8 cellular contexts compared by ENCODE assay signal in genomic region chr11:78039919-78040671, GRCh38. TPM values are rescaled to one million over a fixed set of nuclear protein-coding genes. Genes with fewer than 3 reads are reported as not detected.
DNase-seq lines count a peak whose midpoint lies in the region; ATAC-seq, FAIRE-seq and TF ChIP-seq lines count a peak whose summit lies in the region.

No MANE protein-coding gene starts in this region.

- H2AFZ ChIP-seq in OCI-LY7 (ENCODE audit: low read length) (peak overlapping the region; percentile 97), K562 (ENCODE audit: low read depth, low read length) (peak overlapping the region; percentile 95)

- in situ Hi-C loops in K562 (cut with MboI): no loop called here

- intact Hi-C loops in A673 (cut with micrococcal nuclease; ENCODE audit: unreplicated experiment) (no loop called here), OCI-LY7 (cut with micrococcal nuclease; ENCODE audit: unreplicated experiment) (no loop called here), K562 (cut with micrococcal nuclease) (loop anchor here (10.0 kb wide), 1 partner anchor 385 kb away; no protein-coding TSS in a partner anchor)

- H3K36me3 ChIP-seq in A673 (ENCODE audit: insufficient read depth, low read length, poor library complexity, severe bottlenecking) (no peaks in the 10 kb centered on the region), OCI-LY7 (ENCODE audit: insufficient read depth, low read length) (no peaks in the 10 kb centered on the region), K562 (ENCODE audit: control insufficient read depth, insufficient read depth, low read length) (no peaks in the 10 kb centered on the region)

- BruUV-seq in A673 (replicated peaks; lab: Mats Ljungman, UMichigan): TSS peak; percentile 52
- BruUV-seq in OCI-LY7 (replicated peaks; lab: Mats Ljungman, UMichigan): no TSS peak
- BruUV-seq in K562 (replicated peaks; lab: Mats Ljungman, UMichigan): no TSS peak

- ATAC-seq in HG03159 (IDR thresholded peaks at IDR 0.05; ENCODE audit: unreplicated experiment) (peak; percentile 61), K562 (peak; percentile 80)

- H3K9me3 ChIP-seq in A673 (ENCODE audit: low read depth, low read length, poor library complexity, severe bottlenecking) (no peaks in the 10 kb centered on the region), OCI-LY7 (ENCODE audit: low read length) (no peaks in the 10 kb centered on the region), K562 (replicated peaks; ENCODE audit: control insufficient read depth, insufficient read depth, low read depth, low read length) (no peaks in the 10 kb centered on the region)

- H3K27me3 ChIP-seq in A673 (replicated peaks; ENCODE audit: insufficient read depth, low read depth, low read length, poor library complexity) (no peaks in the 10 kb centered on the region), K562 (ENCODE audit: control insufficient read depth in 2 of 2, insufficient read depth in 2 of 2, low read length in 2 of 2) (no peaks in the 10 kb centered on the region; a peak in 1 of 5 replicates), layer of hippocampus (ENCODE audit: control insufficient read depth, insufficient read depth, low read length) (no peaks in the 10 kb centered on the region)

- H3K4me2 ChIP-seq in OCI-LY7 (ENCODE audit: low read length): peak overlapping the region; percentile 32; the same call in 1 of the 2 replicates
- H3K4me2 ChIP-seq in K562 (ENCODE audit: insufficient read depth, low read length): peak overlapping the region; percentile 62

- POLR2A ChIA-PET in A673 (lab: Charles Lee; ENCODE audit: low non-redundant PET): no interaction called here
- POLR2A ChIA-PET in OCI-LY7 (lab: Charles Lee): interaction anchor here (0.6 to 1.0 kb wide), 4 partner anchors 9 to 331 kb away, joined by 3 to 7 read pairs (median 4); no protein-coding TSS in a partner anchor
- POLR2A ChIA-PET in K562 (lab: Yijun Ruan, JAX): interaction anchor here (0.7 to 1.4 kb wide), 7 partner anchors 8 to 244 kb away, joined by 3 to 4 read pairs (median 3); partner anchors contain the start of gene THRSP

- H4K20me1 ChIP-seq in OCI-LY7 (ENCODE audit: insufficient read depth, low read length) (no peaks in the 10 kb centered on the region), K562 (replicated peaks; ENCODE audit: control insufficient read depth, insufficient read depth, low read length) (no peaks in the 10 kb centered on the region)

- peak; percentile 36; the same call in 1 of the 2 replicates for TF ChIP-seq EP300 in K562 (IDR thresholded peaks at IDR 0.05; ENCODE audit: low read length)

- no peaks in the 10 kb centered on the region for H3K9me2 ChIP-seq in OCI-LY7 (ENCODE audit: insufficient read depth, low read length)

- H3K9me1 ChIP-seq in K562 (ENCODE audit: control insufficient read depth, insufficient read depth, low read length): no peaks in the 10 kb centered on the region

- TF ChIP-seq POLR2A in K562 (conservative IDR thresholded peaks at IDR 0.05): peak; percentile 50

- H3K9ac ChIP-seq in K562 (ENCODE audit: insufficient read depth in 1 of 2, low read depth in 2 of 2, low read length in 2 of 2): peak overlapping the region; percentile 67

- no peaks in the 10 kb centered on the region for H3K79me2 ChIP-seq in OCI-LY7 (ENCODE audit: insufficient read depth, low read depth, low read length)
- H3K79me2 ChIP-seq in K562 (ENCODE audit: control insufficient read depth, insufficient read depth, low read length): no peaks in the 10 kb centered on the region

- TF ChIP-seq CTCF in A673 (conservative IDR thresholded peaks at IDR 0.05; ENCODE audit: low read depth, low read length) (no peak), OCI-LY7 (conservative IDR thresholded peaks at IDR 0.05; ENCODE audit: low read length) (no peak), K562 (IDR thresholded peaks at IDR 0.05 in 2 of 3, conservative IDR thresholded peaks at IDR 0.05 in 1 of 3; ENCODE audit: insufficient read depth in 2 of 3, low read depth in 1 of 3, low read length in 3 of 3) (no peak)

- no peak for TF ChIP-seq RAD21 in K562 (CRISPR knock-in tag; conservative IDR thresholded peaks at IDR 0.05 in 1 of 2, IDR thresholded peaks at IDR 0.05 in 1 of 2)

- FAIRE-seq in K562 (lab: Jason Lieb, UNC): peak; percentile 91

- H3K4me1 ChIP-seq in A673 (ENCODE audit: insufficient read depth, low read length, poor library complexity, severe bottlenecking) (peaks cover 18% of the 10 kb centered on the region), OCI-LY7 (ENCODE audit: insufficient read depth, low read length, poor library complexity, severe bottlenecking) (no peaks in the 10 kb centered on the region), K562 (replicated peaks in 1 of 2; ENCODE audit: control insufficient read depth in 2 of 2, insufficient read depth in 2 of 2, low read length in 2 of 2) (peaks cover 22 to 25% of the 10 kb centered on the region in 2 experiments)

- no peak overlapping the region for H3K4me3 ChIP-seq in A673 (ENCODE audit: low read depth, low read length, poor library complexity, severe bottlenecking)
- no peak overlapping the region for H3K4me3 ChIP-seq in OCI-LY7 (ENCODE audit: low read depth, low read length, poor library complexity, severe bottlenecking)
- H3K4me3 ChIP-seq in K562: 0 out of 2 replicates have a peak overlapping the region, but pooled peaks have one; percentile 3

- H3K27ac ChIP-seq in A673 (ENCODE audit: low read depth, low read length, poor library complexity, severe bottlenecking): peak overlapping the region; percentile 68
- no peak overlapping the region for H3K27ac ChIP-seq in OCI-LY7 (ENCODE audit: low read depth, low read length, poor library complexity, severe bottlenecking)
- H3K27ac ChIP-seq in K562 (ENCODE audit: extremely low read depth, low read depth, low read length): peak overlapping the region; percentile 75
- peak overlapping the region; percentile 43 for H3K27ac ChIP-seq in layer of hippocampus (ENCODE audit: low read depth, low read length)

- WGBS in K562 (ENCODE audit: insufficient coverage, low coverage, missing lambda C conversion rate): 6% methylated on average over 7 of the region's 7 CpGs

- CTCF ChIA-PET in A673 (lab: Charles Lee) (interaction anchor here (0.6 kb wide), 2 partner anchors 32 to 749 kb away, joined by 3 to 6 read pairs; no protein-coding TSS in a partner anchor), OCI-LY7 (lab: Charles Lee; ENCODE audit: unreplicated experiment) (no interaction called here), K562 (lab: Yijun Ruan, JAX; ENCODE audit: low intra/inter-chr PET ratio) (interaction anchor here (0.7 kb wide), 1 partner anchor 240 kb away, joined by 3 read pairs; no protein-coding TSS in a partner anchor)

- DNase-seq in A673 (ENCODE audit: low spot score): peak; percentile 81
- DNase-seq in GM04503 (ENCODE audit: low read depth): peak; percentile 43
- DNase-seq in OCI-LY7 (ENCODE audit: low spot score): no peak
- peak; percentile 50 to 93 (median 67) for DNase-seq in K562 (ENCODE audit: extremely low read depth in 1 of 4, low spot score in 3 of 4)
- peak; percentile 12 to 19 for DNase-seq in stimulated activated CD4-positive, alpha-beta T cell treated with anti-CD3 and anti-CD28 coated beads, Interleukin-4, amount 100 ng/mL, for 48 hours (ENCODE audit: low read depth in 2 of 2)
- DNase-seq in effector CD8-positive, alpha-beta T cell (lab: John Stamatoyannopoulos, UW): no peak

RNA-seq across cellular contexts. Expression of gene KCTD14, which starts 17.0 kb away (rescaled TPM):
- 0.45 and 1.2 TPM in 2 replicates for total RNA-seq in A673 (2021)
- not detected in 2 replicates for total RNA-seq in OCI-LY7 (2014; rRNA removed; shearing (Covaris generic))
- not detected in 2 replicates for total RNA-seq in OCI-LY7 (2022)
- 0.40 and 0.51 TPM in 2 replicates for total RNA-seq in K562 (2011; cell fraction: chromatin; rRNA removed; ENCODE audit: low replicate concordance)
- 0.39 TPM in 1 of 2 replicates, not detected in the other for total RNA-seq in K562 (2011; cell fraction: nucleolus; rRNA removed)
- 0.29 TPM in 1 of 2 replicates, not detected in the other for total RNA-seq in K562 (2011; cell fraction: nucleoplasm; rRNA removed)
- total RNA-seq in K562 (2014; rRNA removed): 0.08 TPM in 1 of 2 replicates, not detected in the other
- 0.11 TPM in 1 of 2 replicates, not detected in the other for total RNA-seq in K562 (2014; rRNA removed; fragmentation: Illumina TruSeq; extraction: Trizol)
- total RNA-seq in K562 (2015; rRNA removed; fragmentation: Illumina TruSeq; extraction: Trizol): 0.14 and 0.15 TPM in 2 replicates
- 0.09 and 0.29 TPM in 2 replicates for total RNA-seq in K562 (2021)
- 0.11 and 0.20 TPM in 2 replicates for polyA plus RNA-seq in K562 (2011; rRNA removed)
- polyA plus RNA-seq in K562 (2011; cell fraction: cytosol; rRNA removed): 0.10 TPM in 1 of 2 replicates, not detected in the other
- 0.07 and 0.21 TPM in 2 replicates for polyA plus RNA-seq in K562 (2011; cell fraction: nucleus; rRNA removed)
- 0.14 and 0.32 TPM in 2 replicates for polyA plus RNA-seq in K562 (2012)
- 0.14 and 0.30 TPM in 2 replicates for polyA plus RNA-seq in K562 (2014; fragmentation: Illumina TruSeq; extraction: Trizol)
- polyA plus RNA-seq in K562 (2014; fragmentation: Nextera tagmentation; extraction: Ambion mirVana): under 1 TPM in 1 of 2 experiments, not detected in 1; 0.29 TPM
- 0.04 TPM in 1 of 2 replicates, not detected in the other for polyA plus RNA-seq in K562 (2014; rRNA removed)
- polyA minus RNA-seq in K562 (2011; rRNA and poly(A)+ RNA removed): 0.18 TPM in 1 of 2 replicates, not detected in the other
- polyA minus RNA-seq in K562 (2011; cell fraction: cytosol; rRNA and poly(A)+ RNA removed): not detected in 2 replicates
- not detected in 2 replicates for polyA minus RNA-seq in K562 (2011; cell fraction: nucleus; rRNA and poly(A)+ RNA removed)

RNA-seq across cellular contexts. Expression of gene THRSP, which starts 23.6 kb away (rescaled TPM):
- total RNA-seq in A673 (2021): not detected in 2 replicates
- total RNA-seq in OCI-LY7 (2014; rRNA removed; shearing (Covaris generic)): not detected in 2 replicates
- not detected in 2 replicates for total RNA-seq in OCI-LY7 (2022)
- total RNA-seq in K562 (2011; cell fraction: chromatin; rRNA removed; ENCODE audit: low replicate concordance): 2.3 and 2.8 TPM in 2 replicates
- 2.2 and 2.5 TPM in 2 replicates for total RNA-seq in K562 (2011; cell fraction: nucleolus; rRNA removed)
- 1.8 and 2.3 TPM in 2 replicates for total RNA-seq in K562 (2011; cell fraction: nucleoplasm; rRNA removed)
- total RNA-seq in K562 (2014; rRNA removed): 0.24 and 0.36 TPM in 2 replicates
- not detected in 2 replicates for total RNA-seq in K562 (2014; rRNA removed; fragmentation: Illumina TruSeq; extraction: Trizol)
- not detected in 2 replicates for total RNA-seq in K562 (2015; rRNA removed; fragmentation: Illumina TruSeq; extraction: Trizol)
- total RNA-seq in K562 (2021): 0.16 and 0.31 TPM in 2 replicates
- polyA plus RNA-seq in K562 (2011; rRNA removed): 0.29 and 0.43 TPM in 2 replicates
- polyA plus RNA-seq in K562 (2011; cell fraction: cytosol; rRNA removed): 0.15 and 0.18 TPM in 2 replicates
- polyA plus RNA-seq in K562 (2011; cell fraction: nucleus; rRNA removed): 1.0 and 1.1 TPM in 2 replicates
- polyA plus RNA-seq in K562 (2012): 0.13 and 1.6 TPM in 2 replicates
- 0.28 TPM in 2 replicates for polyA plus RNA-seq in K562 (2014; fragmentation: Illumina TruSeq; extraction: Trizol)
- polyA plus RNA-seq in K562 (2014; fragmentation: Nextera tagmentation; extraction: Ambion mirVana): under 1 TPM; 0.23 to 0.34 TPM
- polyA plus RNA-seq in K562 (2014; rRNA removed): 0.09 and 0.56 TPM in 2 replicates
- 0.74 TPM in 1 of 2 replicates, not detected in the other for polyA minus RNA-seq in K562 (2011; rRNA and poly(A)+ RNA removed)
- polyA minus RNA-seq in K562 (2011; cell fraction: cytosol; rRNA and poly(A)+ RNA removed): not detected in 2 replicates
- 0.54 TPM in 1 of 2 replicates, not detected in the other for polyA minus RNA-seq in K562 (2011; cell fraction: nucleus; rRNA and poly(A)+ RNA removed)

RNA-seq across cellular contexts. Expression of gene NDUFC2, which starts 39.6 kb away (rescaled TPM):
- total RNA-seq in A673 (2021): 408 and 425 TPM in 2 replicates
- 21.6 and 53.3 TPM in 2 replicates for total RNA-seq in OCI-LY7 (2014; rRNA removed; shearing (Covaris generic))
- total RNA-seq in OCI-LY7 (2022): 95.7 and 106 TPM in 2 replicates
- total RNA-seq in K562 (2011; cell fraction: chromatin; rRNA removed; ENCODE audit: low replicate concordance): 48.5 and 69.6 TPM in 2 replicates
- total RNA-seq in K562 (2011; cell fraction: nucleolus; rRNA removed): 160 and 217 TPM in 2 replicates
- 103 and 113 TPM in 2 replicates for total RNA-seq in K562 (2011; cell fraction: nucleoplasm; rRNA removed)
- 269 and 325 TPM in 2 replicates for total RNA-seq in K562 (2014; rRNA removed)
- total RNA-seq in K562 (2014; rRNA removed; fragmentation: Illumina TruSeq; extraction: Trizol): 156 and 168 TPM in 2 replicates
- 504 and 554 TPM in 2 replicates for total RNA-seq in K562 (2015; rRNA removed; fragmentation: Illumina TruSeq; extraction: Trizol)
- 442 and 486 TPM in 2 replicates for total RNA-seq in K562 (2021)
- 229 and 257 TPM in 2 replicates for polyA plus RNA-seq in K562 (2011; rRNA removed)
- polyA plus RNA-seq in K562 (2011; cell fraction: cytosol; rRNA removed): 517 and 937 TPM in 2 replicates
- polyA plus RNA-seq in K562 (2011; cell fraction: nucleus; rRNA removed): 85.7 and 88.0 TPM in 2 replicates
- 593 and 1,047 TPM in 2 replicates for polyA plus RNA-seq in K562 (2012)
- polyA plus RNA-seq in K562 (2014; fragmentation: Illumina TruSeq; extraction: Trizol): 355 and 561 TPM in 2 replicates
- 1,000 to 10,000 TPM in 1 of 2 experiments, 100 to 1,000 TPM in 1; 987 to 1,119 TPM for polyA plus RNA-seq in K562 (2014; fragmentation: Nextera tagmentation; extraction: Ambion mirVana)
- polyA plus RNA-seq in K562 (2014; rRNA removed): 473 and 511 TPM in 2 replicates
- 20.7 and 29.0 TPM in 2 replicates for polyA minus RNA-seq in K562 (2011; rRNA and poly(A)+ RNA removed)
- polyA minus RNA-seq in K562 (2011; cell fraction: cytosol; rRNA and poly(A)+ RNA removed): 93.0 and 102 TPM in 2 replicates
- polyA minus RNA-seq in K562 (2011; cell fraction: nucleus; rRNA and poly(A)+ RNA removed): 37.6 and 79.6 TPM in 2 replicates

RNA-seq across cellular contexts. Expression of gene INTS4, which starts 45.6 kb away (rescaled TPM):
- total RNA-seq in A673 (2021) (66.1 and 68.2 TPM in 2 replicates), OCI-LY7 (2022) (56.4 and 57.0 TPM in 2 replicates), K562 (2014; rRNA removed) (28.4 and 35.8 TPM in 2 replicates), K562 (2014; rRNA removed; fragmentation: Illumina TruSeq; extraction: Trizol) (50.8 and 53.4 TPM in 2 replicates), K562 (2015; rRNA removed; fragmentation: Illumina TruSeq; extraction: Trizol) (38.5 and 42.6 TPM in 2 replicates), K562 (2021) (48.3 and 49.9 TPM in 2 replicates)
- 50.6 and 57.1 TPM in 2 replicates for total RNA-seq in OCI-LY7 (2014; rRNA removed; shearing (Covaris generic))
- total RNA-seq in K562 (2011; cell fraction: chromatin; rRNA removed; ENCODE audit: low replicate concordance): 159 and 242 TPM in 2 replicates
- 85.3 and 92.9 TPM in 2 replicates for total RNA-seq in K562 (2011; cell fraction: nucleolus; rRNA removed)
- 108 and 134 TPM in 2 replicates for total RNA-seq in K562 (2011; cell fraction: nucleoplasm; rRNA removed)
- polyA plus RNA-seq in K562 (2011; rRNA removed) (48.0 and 48.1 TPM in 2 replicates), K562 (2014; fragmentation: Illumina TruSeq; extraction: Trizol) (35.0 and 41.7 TPM in 2 replicates), K562 (2014; fragmentation: Nextera tagmentation; extraction: Ambion mirVana) (10 to 100 TPM; 31.1 to 44.5 TPM), K562 (2014; rRNA removed) (44.6 and 45.0 TPM in 2 replicates)
- polyA plus RNA-seq in K562 (2011; cell fraction: cytosol; rRNA removed): 42.6 and 44.6 TPM in 2 replicates
- polyA plus RNA-seq in K562 (2011; cell fraction: nucleus; rRNA removed): 138 and 151 TPM in 2 replicates
- polyA plus RNA-seq in K562 (2012): 34.4 and 51.3 TPM in 2 replicates
- polyA minus RNA-seq in K562 (2011; rRNA and poly(A)+ RNA removed): 77.0 and 79.3 TPM in 2 replicates
- polyA minus RNA-seq in K562 (2011; cell fraction: cytosol; rRNA and poly(A)+ RNA removed): 22.6 and 34.1 TPM in 2 replicates
- polyA minus RNA-seq in K562 (2011; cell fraction: nucleus; rRNA and poly(A)+ RNA removed): 72.7 and 114 TPM in 2 replicates

Comparison
In these comparisons a context has a peak if more than half of its experiments do, and no peak if none do; other contexts are left out.
1. DNase-seq: peak in A673 (single experiment), GM04503 (single experiment), K562 (4 of 4) and stimulated activated CD4-positive, alpha-beta T cell treated with anti-CD3 and anti-CD28 coated beads, Interleukin-4, amount 100 ng/mL, for 48 hours (2 of 2); none in OCI-LY7 (single experiment) and effector CD8-positive, alpha-beta T cell (single experiment).